In genomic region chr20:1861996-1862664, GRCh38 we compare ENCODE assay signal across 24 cellular contexts. TPM values are rescaled to one million over a fixed set of nuclear protein-coding genes. Genes with fewer than 3 reads are reported as not detected.
DNase-seq lines count a peak whose midpoint lies in the region; TF ChIP-seq lines count a peak whose summit lies in the region.
"Had no signal": no experiment of that assay in that cellular context is flagged by ENCODE, and none has a peak within 500 bp of the region (broad histone marks: within the 10 kb centered on the region; RNA-seq: fewer than 3 reads in every experiment).

No MANE protein-coding gene starts in this region.

- 93 to 97% methylated on average over 2 to 4 of the region's 8 CpGs for WGBS in mesodermal cell (ENCODE audit: insufficient coverage in 2 of 2), 2 experiments
- WGBS in smooth muscle cell (ENCODE audit: low lambda C conversion rate) = 93% methylated on average over 8 of the region's 8 CpGs
- WGBS in thyroid gland, 2 donors = 70 to 75% methylated on average over 8 of the region's 8 CpGs

- peak; percentile 15 for DNase-seq in NCI-H2227 (lab: John Stamatoyannopoulos, UW; ENCODE audit: unreplicated experiment)
- no peak for DNase-seq in NCI-H2227 treated with DMSO at 0.1 percent for 48 hours (lab: John Stamatoyannopoulos, UW)
- no peak for DNase-seq in colonic mucosa
- no peak for DNase-seq in smooth muscle cell (lab: John Stamatoyannopoulos, UW; ENCODE audit: unreplicated experiment)
- no peak for DNase-seq in thyroid gland
- no peak for DNase-seq in GM10266 (ENCODE audit: extremely low spot score)
- DNase-seq in DMS79 (lab: John Stamatoyannopoulos, UW) = no peak
- DNase-seq: activated CD4-positive, alpha-beta memory T cell treated with anti-CD3 and anti-CD28 coated beads for 36 hours; activated CD8-positive, alpha-beta memory T cell treated with anti-CD3 and anti-CD28 coated beads, Interleukin-2, amount 50 U/mL, for 48 hours; CD4-positive, alpha-beta T cell; MM.1S; naive thymus-derived CD8-positive, alpha-beta T cell; NCI-H1436; NCI-H524; sigmoid colon; stomach; T-cell; upper lobe of left lung had no signal

- H3K27ac ChIP-seq in colonic mucosa (peak overlapping the region; percentile 46), mesodermal cell (ENCODE audit: low read depth, low read length, severe bottlenecking) (peak overlapping the region; percentile 2), smooth muscle cell (ENCODE audit: low read depth) (peak overlapping the region; percentile 96), thyroid gland (no peak overlapping the region)
- H3K27ac ChIP-seq: 22Rv1, ascending aorta, sigmoid colon, stomach, upper lobe of left lung had no signal

- H3K27me3 ChIP-seq in colonic mucosa (no peaks in the 10 kb centered on the region), smooth muscle cell (ENCODE audit: low read depth) (no peaks in the 10 kb centered on the region), thyroid gland (no peaks in the 10 kb centered on the region)
- H3K27me3 ChIP-seq: ascending aorta, Peyer's patch, sigmoid colon, SJCRH30, stomach, upper lobe of left lung had no signal

- no peak for TF ChIP-seq POLR2A in thyroid gland (IDR thresholded peaks at IDR 0.05)

- H3F3A ChIP-seq in smooth muscle cell (ENCODE audit: low read depth) = peaks cover 20% of the 10 kb centered on the region

- TF ChIP-seq CTCF in colonic mucosa (IDR thresholded peaks at IDR 0.05) (no peak), smooth muscle cell (IDR thresholded peaks at IDR 0.05; ENCODE audit: borderline replicate concordance, insufficient read depth, poor library complexity, severe bottlenecking) (no peak), thyroid gland (IDR thresholded peaks at IDR 0.05) (no peak), GM10266 (IDR thresholded peaks at IDR 0.05; ENCODE audit: control insufficient read depth, insufficient read depth, low read depth, missing control alignments) (no peak)

- H2AFZ ChIP-seq in smooth muscle cell (ENCODE audit: low read depth) = peak overlapping the region; percentile 83

- H3K9ac ChIP-seq in colonic mucosa (ENCODE audit: low read depth in 2 of 2, low read length in 2 of 2) = no peak overlapping the region
- H3K9ac ChIP-seq in smooth muscle cell (ENCODE audit: low read depth) = peak overlapping the region; percentile 83

- no peaks in the 10 kb centered on the region for H4K20me1 ChIP-seq in smooth muscle cell (ENCODE audit: low read depth)

- H3K9me3 ChIP-seq in colonic mucosa (no peaks in the 10 kb centered on the region), mesodermal cell (ENCODE audit: control insufficient read depth, low read length) (no peaks in the 10 kb centered on the region), smooth muscle cell (replicated peaks; ENCODE audit: low read depth) (no peaks in the 10 kb centered on the region), thyroid gland (no peaks in the 10 kb centered on the region)
- H3K9me3 ChIP-seq: ascending aorta, Peyer's patch, sigmoid colon, SJCRH30, stomach, upper lobe of left lung had no signal

- no peaks in the 10 kb centered on the region for H3K79me2 ChIP-seq in smooth muscle cell (ENCODE audit: low read depth)

- peak overlapping the region; percentile 67 for H3K4me2 ChIP-seq in smooth muscle cell

- intact Hi-C loops in colonic mucosa (cut with DNase I) (no loop called here), thyroid gland (cut with DNase I) (no loop called here)

- no peaks in the 10 kb centered on the region for H3K36me3 ChIP-seq in colonic mucosa
- H3K36me3 ChIP-seq in mesodermal cell (ENCODE audit: control insufficient read depth, insufficient read depth, low read length) = no peaks in the 10 kb centered on the region
- no peaks in the 10 kb centered on the region for H3K36me3 ChIP-seq in smooth muscle cell (ENCODE audit: low read depth)
- no peaks in the 10 kb centered on the region for H3K36me3 ChIP-seq in thyroid gland
- H3K36me3 ChIP-seq: ascending aorta, Peyer's patch, sigmoid colon, SJCRH30, stomach, upper lobe of left lung had no signal

- H3K4me3 ChIP-seq in colonic mucosa (no peak overlapping the region), mesodermal cell (ENCODE audit: extremely low read depth, insufficient read depth, low read length, poor library complexity, severe bottlenecking) (no peak overlapping the region), smooth muscle cell (no peak overlapping the region), thyroid gland (replicated peaks in 1 of 3) (no peak overlapping the region)
- H3K4me3 ChIP-seq: ascending aorta, Peyer's patch, sigmoid colon, SJCRH30, stomach, upper lobe of left lung had no signal

- H3K4me1 ChIP-seq in colonic mucosa = peaks cover 4% of the 10 kb centered on the region
- H3K4me1 ChIP-seq in mesodermal cell (ENCODE audit: control insufficient read depth, insufficient read depth, low read length, poor library complexity, severe bottlenecking) = peaks cover 36% of the 10 kb centered on the region
- no peaks in the 10 kb centered on the region for H3K4me1 ChIP-seq in smooth muscle cell (ENCODE audit: low read depth)
- H3K4me1 ChIP-seq in thyroid gland = no peaks in the 10 kb centered on the region
- H3K4me1 ChIP-seq: ascending aorta, sigmoid colon, SJCRH30, upper lobe of left lung had no signal

RNA-seq across cellular contexts. Expression of gene SIRPA, which starts 33.1 kb away (rescaled TPM):
- total RNA-seq in colonic mucosa (10 to 100 TPM in 1 of 2 donors, 1 to 10 TPM in 1; 9.8 to 12.2 TPM), smooth muscle cell (6.8 and 8.3 TPM in 2 replicates), thyroid gland (10 to 100 TPM; 14.1 to 35.1 (median 25.4) TPM)
- 16.3 TPM for polyA plus RNA-seq in mesodermal cell (2013, experiment 1 of 2)
- 14.4 TPM for polyA plus RNA-seq in mesodermal cell (2013, experiment 2 of 2)
- 12.3 and 14.5 TPM in 2 replicates for polyA plus RNA-seq in smooth muscle cell
- total RNA-seq: activated CD4-positive, alpha-beta memory T cell treated with anti-CD3 and anti-CD28 coated beads for 36 hours; activated T-helper 2 cell treated with anti-CD3 and anti-CD28 coated beads, Interferon-gamma antibody, Interleukin-2, Interleukin-4, amounts not matched to agents 10 μg/mL and 5 μg/mL and 100 μg/mL, durations not matched to agents 14 hours and 24 hours and 36 hours had no signal

Comparison
In these comparisons a context has a peak if more than half of its experiments do, and no peak if none do; other contexts are left out.
1. H3K27ac ChIP-seq: peak in colonic mucosa (single experiment), mesodermal cell (single experiment) and smooth muscle cell (single experiment); none in thyroid gland (0 of 3).